8 cellular contexts compared by ENCODE assay signal in the genomic region with DNA sequence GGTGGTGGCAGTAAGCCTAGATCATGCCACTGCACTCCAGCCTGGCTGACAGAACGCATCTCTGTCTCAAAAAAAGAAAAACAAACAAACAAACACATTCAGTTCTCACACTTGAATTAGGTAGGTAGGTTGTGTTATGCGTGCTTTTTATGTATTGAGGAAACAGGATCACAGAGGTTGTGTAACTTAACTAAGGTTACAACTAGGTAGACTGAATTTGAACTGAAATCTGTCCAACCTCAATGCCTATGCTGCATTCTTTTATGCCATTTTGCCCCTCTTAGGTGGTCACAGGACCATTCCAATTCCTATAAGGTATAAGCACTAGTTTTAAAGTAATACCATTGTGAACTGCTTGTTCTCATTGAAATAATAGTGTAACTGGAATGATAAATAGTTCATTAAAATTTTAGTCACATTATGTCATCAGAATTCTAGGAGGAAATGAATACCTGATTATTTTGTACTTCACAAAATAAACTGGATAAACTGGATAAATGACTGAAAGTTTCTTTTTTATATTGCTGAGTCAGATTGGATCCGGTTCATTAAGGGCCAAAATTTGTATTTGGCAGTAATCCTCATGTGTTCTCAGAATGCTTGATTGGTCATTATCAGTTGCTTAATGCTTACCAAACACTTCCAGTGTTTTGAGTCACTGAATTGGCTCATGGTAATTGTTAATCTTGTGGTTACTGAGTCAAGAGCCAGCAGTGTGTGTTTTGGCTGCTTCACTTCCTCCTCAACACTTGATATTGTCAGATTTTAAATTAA. TPM values are rescaled to one million over a fixed set of nuclear protein-coding genes. Genes with fewer than 3 reads are reported as not detected.
DNase-seq lines count a peak whose midpoint lies in the region; ATAC-seq and TF ChIP-seq lines count a peak whose summit lies in the region.

No MANE protein-coding gene starts in this region.

- ATAC-seq in GM18508 (IDR thresholded peaks at IDR 0.05; ENCODE audit: insufficient read depth, unreplicated experiment) (peak; percentile 77), HG03469 (IDR thresholded peaks at IDR 0.05; ENCODE audit: unreplicated experiment) (peak; percentile 94), natural killer cell (peak; percentile 95 to 96 (median 96))

- no peaks in the 10 kb centered on the region for H3K36me3 Mint-ChIP-seq in natural killer cell

- no peaks in the 10 kb centered on the region for H3K27me3 Mint-ChIP-seq in natural killer cell (ENCODE audit: low read depth in 2 of 2)

- peak overlapping the region; percentile 78 to 83 for H3K27ac Mint-ChIP-seq in natural killer cell

- peak overlapping the region; percentile 55 for H3K27ac ChIP-seq in SK-N-MC

- peak; percentile 23 for TF ChIP-seq POLR2A in erythroblast (IDR thresholded peaks at IDR 0.05; ENCODE audit: low read length)

- DNase-seq in AG08395 (ENCODE audit: low spot score) (peak; percentile 87), SK-N-MC (ENCODE audit: low read depth, low spot score) (peak; percentile 40), erythroblast (lab: John Stamatoyannopoulos, UW) (peak; percentile 87 to 91), natural killer cell (no peak), NCI-H345 treated with DMSO at 0.1 percent for 48 hours (lab: John Stamatoyannopoulos, UW; ENCODE audit: unreplicated experiment) (no peak)
- no peak for DNase-seq in effector CD4-positive, alpha-beta T cell

- no peak overlapping the region for H3K4me3 ChIP-seq in SK-N-MC

- peaks cover 11% of the 10 kb centered on the region; the same call in 1 of the 2 replicates for H3K36me3 ChIP-seq in SK-N-MC (ENCODE audit: insufficient read depth, low read length)

- H3K9me3 ChIP-seq in SK-N-MC (ENCODE audit: low read depth, low read length): no peaks in the 10 kb centered on the region

- H3K9me3 Mint-ChIP-seq in natural killer cell: no peaks in the 10 kb centered on the region

- intact Hi-C loops in natural killer cell (cut with micrococcal nuclease): no loop called here

- TF ChIP-seq CTCF in natural killer cell (IDR thresholded peaks at IDR 0.05): no peak

- peak overlapping the region; percentile 42 for H3K4me3 Mint-ChIP-seq in natural killer cell

- no peak overlapping the region for H3K9ac ChIP-seq in SK-N-MC (ENCODE audit: insufficient read length)

- H3K4me1 Mint-ChIP-seq in natural killer cell: peaks cover 33% of the 10 kb centered on the region in 2 donors

RNA-seq across cellular contexts. Expression of a gene that starts 7.1 kb away (rescaled TPM):
- 10 to 100 TPM; 43.6 to 59.3 (median 49.7) TPM for total RNA-seq in natural killer cell

RNA-seq across cellular contexts. Expression of a gene that starts 59.5 kb away (rescaled TPM):
- total RNA-seq in natural killer cell: 10 to 100 TPM; 14.9 to 24.3 (median 21.3) TPM

Comparison
In these comparisons a context has a peak if more than half of its experiments do, and no peak if none do; other contexts are left out.
1. DNase-seq: peak in AG08395 (single experiment), SK-N-MC (single experiment) and erythroblast (2 of 2); none in natural killer cell (single experiment), effector CD4-positive, alpha-beta T cell (single experiment) and NCI-H345 treated with DMSO at 0.1 percent for 48 hours (single experiment).
2. Peak in every context shown above with its lines, with median percentiles within 50 percentile points of each other: ATAC-seq.